Comparison of ENCODE assay signal across 8 cellular contexts in the genomic region with DNA sequence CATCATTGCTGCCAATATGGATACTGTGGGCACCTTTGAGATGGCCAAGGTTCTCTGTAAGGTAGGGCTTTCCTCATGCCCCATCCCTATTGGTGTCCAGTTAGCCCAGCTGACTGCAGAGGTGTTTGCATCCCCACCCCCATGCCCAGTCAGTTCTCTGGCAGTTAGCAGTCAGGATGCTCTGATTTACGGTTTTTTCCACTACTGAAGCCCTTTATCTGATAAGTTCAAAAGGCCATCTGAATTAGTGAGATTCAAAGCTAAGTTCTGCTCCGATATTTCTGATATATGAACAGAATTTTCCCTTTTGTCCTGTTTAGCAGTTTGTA. TPM values are rescaled to one million over a fixed set of nuclear protein-coding genes. Genes with fewer than 3 reads are reported as not detected.
DNase-seq lines count a peak whose midpoint lies in the region; ATAC-seq, FAIRE-seq and TF ChIP-seq lines count a peak whose summit lies in the region.

No MANE protein-coding gene starts in this region.

- H3K9me3 Mint-ChIP-seq in GM23338, result no peaks in the 10 kb centered on the region

- H3K36me3 ChIP-seq in GM23338 (ENCODE audit: insufficient read depth) (peaks cover 17% of the 10 kb centered on the region; the same call in 1 of the 2 replicates), SK-N-MC (ENCODE audit: insufficient read depth, low read length) (peaks cover 47% of the 10 kb centered on the region), skeletal muscle tissue (ENCODE audit: control insufficient read depth in 3 of 3, insufficient read depth in 3 of 3, low read length in 3 of 3) (peaks cover 34 to 41% (median 39%) of the 10 kb centered on the region in 3 donors)

- peak overlapping the region; percentile 81 for H3K4me3 ChIP-seq in GM23338
- H3K4me3 ChIP-seq in SK-N-MC, result peak overlapping the region; percentile 98
- H3K4me3 ChIP-seq in fibroblast of pulmonary artery (replicated peaks; ENCODE audit: low read depth, low read length), result peak overlapping the region; percentile 93
- H3K4me3 ChIP-seq in skeletal muscle tissue (ENCODE audit: low read length in 3 of 3), result peak overlapping the region; percentile 98 to 100 (median 98)

- H3K4me3 Mint-ChIP-seq in GM23338, result peak overlapping the region; percentile 91

- H3K79me2 ChIP-seq in GM23338 (replicated peaks; ENCODE audit: insufficient read depth), result peaks cover 47% of the 10 kb centered on the region

- H3K9ac ChIP-seq in SK-N-MC (ENCODE audit: insufficient read length) (peak overlapping the region; percentile 93), skeletal muscle tissue (ENCODE audit: low read depth in 1 of 3, low read length in 3 of 3) (peak overlapping the region; percentile 84 to 95 (median 91))

- H3K9me3 ChIP-seq in SK-N-MC (ENCODE audit: low read depth, low read length) (no peaks in the 10 kb centered on the region), skeletal muscle tissue (ENCODE audit: control insufficient read depth in 3 of 3, low read length in 3 of 3) (no peaks in the 10 kb centered on the region)

- peaks cover 31% of the 10 kb centered on the region for H3K36me3 Mint-ChIP-seq in GM23338 (ENCODE audit: low read depth)

- peaks cover 17% of the 10 kb centered on the region for H3K4me1 Mint-ChIP-seq in GM23338

- H3F3A ChIP-seq in GM23338 (replicated peaks; ENCODE audit: low read depth), result peaks cover 7% of the 10 kb centered on the region; the same call in 1 of the 2 replicates

- FAIRE-seq in frontal cortex (lab: Jason Lieb, UNC), result no peak

- DNase-seq in GM23338 (ENCODE audit: low spot score) (no peak), SK-N-MC (ENCODE audit: low read depth, low spot score) (no peak), fibroblast of pulmonary artery (ENCODE audit: low read depth) (no peak), frontal cortex (ENCODE audit: low spot score in 2 of 2) (no peak), foreskin keratinocyte (no peak)
- DNase-seq in stimulated activated CD4-positive, alpha-beta T cell treated with anti-CD3 and anti-CD28 coated beads, Interleukin-4, amount 100 ng/mL, for 4 hours, result no peak

- H3K4me1 ChIP-seq in GM23338 (ENCODE audit: insufficient read depth) (peaks cover 15% of the 10 kb centered on the region), skeletal muscle tissue (ENCODE audit: control insufficient read depth in 3 of 3, insufficient read depth in 3 of 3, low read length in 3 of 3) (peaks cover 44 to 73% (median 56%) of the 10 kb centered on the region in 3 donors), foreskin keratinocyte (peaks cover 4% of the 10 kb centered on the region)

- no peak for TF ChIP-seq CTCF in GM23338 (conservative IDR thresholded peaks at IDR 0.05; ENCODE audit: low read depth in 2 of 2)
- TF ChIP-seq CTCF in fibroblast of pulmonary artery (IDR thresholded peaks at IDR 0.05; ENCODE audit: low read length, missing control alignments), result no peak
- no peak for TF ChIP-seq CTCF in foreskin keratinocyte (conservative IDR thresholded peaks at IDR 0.05)

- H2AFZ ChIP-seq in GM23338, result peak overlapping the region; percentile 67; the same call in 1 of the 2 replicates

- H3K27ac Mint-ChIP-seq in GM23338, result peak overlapping the region; percentile 95; the same call in 1 of the 2 replicates

- peak overlapping the region; percentile 97 for H3K4me2 ChIP-seq in GM23338

- H3K9me2 ChIP-seq in GM23338 (ENCODE audit: insufficient read depth), result no peaks in the 10 kb centered on the region

- H3K27ac ChIP-seq in GM23338 (ENCODE audit: low read depth), result peak overlapping the region; percentile 93
- H3K27ac ChIP-seq in SK-N-MC, result no peak overlapping the region
- H3K27ac ChIP-seq in skeletal muscle tissue (ENCODE audit: low read depth, low read length), result peak overlapping the region; percentile 92
- no peak overlapping the region for H3K27ac ChIP-seq in foreskin keratinocyte

- ATAC-seq in GM23338 (no peak), GM18873 (IDR thresholded peaks at IDR 0.05; ENCODE audit: low FRiP score, unreplicated experiment) (no peak), foreskin keratinocyte (no peak)

- no peaks in the 10 kb centered on the region for H3K27me3 ChIP-seq in GM23338 (ENCODE audit: insufficient read depth)
- no peaks in the 10 kb centered on the region for H3K27me3 ChIP-seq in skeletal muscle tissue (ENCODE audit: control insufficient read depth in 3 of 3, insufficient read depth in 3 of 3, low read length in 3 of 3)
- H3K27me3 ChIP-seq in foreskin keratinocyte, result no peaks in the 10 kb centered on the region

- H4K20me1 ChIP-seq in GM23338 (replicated peaks; ENCODE audit: insufficient read depth), result peaks cover 10% of the 10 kb centered on the region

- peaks cover 7% of the 10 kb centered on the region for H3K27me3 Mint-ChIP-seq in GM23338 (ENCODE audit: insufficient read depth, low read depth, poor library complexity)

TF ChIP-seq in GM23338, 12 proteins besides CTCF, POLR2A, EP300 and RAD21 (continues in another document):
- no peak for TF ChIP-seq JUNB (IDR thresholded peaks at IDR 0.05; ENCODE audit: unreplicated experiment)

RNA-seq across cellular contexts. Expression of gene GMPR2, which starts 0.8 kb away (rescaled TPM):
- total RNA-seq in GM23338 (2014; rRNA removed; shearing (Covaris generic)), result 60.6 and 67.0 TPM in 2 replicates
- polyA plus RNA-seq in GM23338 (2016; fragmentation: Nextera tagmentation; extraction: Ambion mirVana) (70.6 TPM in 2 replicates), foreskin keratinocyte (59.1 and 71.7 TPM in 2 replicates)
- total RNA-seq in skeletal muscle tissue (49.6 TPM), frontal cortex (51.8 TPM), foreskin keratinocyte (72.3 and 77.2 TPM in 2 replicates)

RNA-seq across cellular contexts. Expression of gene NEDD8, which starts 1.3 kb away (rescaled TPM):
- 130 and 172 TPM in 2 replicates for total RNA-seq in GM23338 (2014; rRNA removed; shearing (Covaris generic))
- 401 and 418 TPM in 2 replicates for polyA plus RNA-seq in GM23338 (2016; fragmentation: Nextera tagmentation; extraction: Ambion mirVana)
- 81.9 TPM for total RNA-seq in skeletal muscle tissue
- 62.8 TPM for total RNA-seq in frontal cortex
- 441 and 445 TPM in 2 replicates for total RNA-seq in foreskin keratinocyte
- polyA plus RNA-seq in foreskin keratinocyte, result 657 and 667 TPM in 2 replicates

RNA-seq across cellular contexts. Expression of gene TINF2, which starts 8.9 kb away (rescaled TPM):
- total RNA-seq in GM23338 (2014; rRNA removed; shearing (Covaris generic)), result 24.6 and 36.0 TPM in 2 replicates
- 22.0 and 24.1 TPM in 2 replicates for polyA plus RNA-seq in GM23338 (2016; fragmentation: Nextera tagmentation; extraction: Ambion mirVana)
- total RNA-seq in skeletal muscle tissue, result 34.4 TPM
- total RNA-seq in frontal cortex, result 42.4 TPM
- 40.5 and 43.5 TPM in 2 replicates for total RNA-seq in foreskin keratinocyte
- 36.7 and 38.7 TPM in 2 replicates for polyA plus RNA-seq in foreskin keratinocyte

RNA-seq across cellular contexts. Expression of gene MDP1, which starts 17.6 kb away (rescaled TPM):
- 9.6 and 9.8 TPM in 2 replicates for total RNA-seq in GM23338 (2014; rRNA removed; shearing (Covaris generic))
- polyA plus RNA-seq in GM23338 (2016; fragmentation: Nextera tagmentation; extraction: Ambion mirVana) (24.7 and 31.1 TPM in 2 replicates), foreskin keratinocyte (11.6 and 14.1 TPM in 2 replicates)
- total RNA-seq in skeletal muscle tissue (9.9 TPM), frontal cortex (18.8 TPM), foreskin keratinocyte (7.8 and 11.0 TPM in 2 replicates)

RNA-seq across cellular contexts. Expression of gene CHMP4A, which starts 20.2 kb away (rescaled TPM):
- 10.6 and 19.3 TPM in 2 replicates for total RNA-seq in GM23338 (2014; rRNA removed; shearing (Covaris generic))
- polyA plus RNA-seq in GM23338 (2016; fragmentation: Nextera tagmentation; extraction: Ambion mirVana) (30.1 and 36.9 TPM in 2 replicates), foreskin keratinocyte (92.5 and 94.6 TPM in 2 replicates)
- total RNA-seq in skeletal muscle tissue (29.2 TPM), frontal cortex (40.4 TPM), foreskin keratinocyte (43.7 and 51.5 TPM in 2 replicates)

Comparison
In these comparisons a context has a peak if more than half of its experiments do, and no peak if none do; other contexts are left out.
1. H3K27ac ChIP-seq: peak in GM23338 (single experiment) and skeletal muscle tissue (single experiment); none in SK-N-MC (single experiment) and foreskin keratinocyte (single experiment).
2. Peak in every context shown above with its lines, with median percentiles within 50 percentile points of each other: H3K4me3 ChIP-seq.